ENCODE assay signal across 8 cellular contexts in the genomic region with DNA sequence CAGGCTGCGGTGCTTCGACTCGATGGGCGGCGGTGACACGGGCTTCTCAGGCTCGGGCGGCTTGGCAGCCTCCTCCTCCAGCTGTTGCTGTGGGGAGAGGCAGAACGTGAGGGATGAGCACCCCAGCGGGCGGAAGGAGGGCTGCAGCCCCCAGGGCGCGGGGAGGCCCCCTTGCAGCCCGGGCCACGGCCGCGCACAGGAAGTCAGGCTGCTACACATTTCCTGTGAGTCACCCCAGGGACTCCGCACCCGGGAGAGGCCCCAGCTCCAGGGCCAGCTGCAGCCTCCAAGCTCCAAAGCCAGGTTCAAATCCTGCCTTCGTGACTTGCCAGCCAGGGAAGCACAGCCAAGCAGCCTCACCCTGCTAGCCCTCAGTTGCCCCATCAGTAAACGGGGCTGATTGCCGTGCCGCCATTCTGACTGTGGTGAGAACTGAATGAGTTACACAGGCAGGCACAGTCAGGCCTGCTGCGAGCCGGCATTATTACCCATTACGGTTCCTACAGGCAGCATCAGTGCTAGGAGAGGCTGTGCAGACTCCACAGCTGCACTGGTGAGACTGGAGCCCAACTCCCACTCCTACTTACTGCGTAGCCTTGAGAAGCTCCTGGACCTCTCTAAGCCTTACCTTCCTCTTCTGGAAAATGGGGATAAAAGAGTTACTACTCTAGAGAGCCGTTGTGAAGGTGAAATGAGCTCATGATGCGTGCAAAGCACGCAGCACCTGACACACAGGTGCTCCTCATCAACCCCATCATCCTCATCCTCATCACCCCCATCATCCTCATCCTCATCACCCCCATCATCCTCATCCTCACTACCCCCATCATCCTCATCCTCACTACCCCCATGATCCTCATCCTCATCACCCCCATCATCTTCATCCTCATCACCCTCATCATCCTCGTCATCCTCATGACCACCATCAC.
DNase-seq lines count a peak whose midpoint lies in the region; ATAC-seq lines count a peak whose summit lies in the region.

No MANE protein-coding gene starts in this region.

- in situ Hi-C loops in SK-MEL-5 (cut with HindIII; ENCODE audit: low pct_unique_long_range_greater_than_20kb, low sequenced_read_pairs), result no loop called here

- ATAC-seq in GM18868 (IDR thresholded peaks at IDR 0.05; ENCODE audit: unreplicated experiment) (peak; percentile 98), HG02981 (IDR thresholded peaks at IDR 0.05; ENCODE audit: unreplicated experiment) (peak; percentile 96)
- peak; percentile 98 for ATAC-seq in stimulated activated naive CD8-positive, alpha-beta T cell treated with anti-CD3 and anti-CD28 coated beads, Interleukin-15, amount 100 ng/mL, for 72 hours

- no peaks in the 10 kb centered on the region for H3K27me3 Mint-ChIP-seq in stimulated activated naive CD8-positive, alpha-beta T cell treated with anti-CD3 and anti-CD28 coated beads, Interleukin-15, amount 100 ng/mL, for 72 hours

- DNase-seq in SK-MEL-5 (ENCODE audit: low read depth, low spot score), result peak; percentile 21
- peak; percentile 89 for DNase-seq in activated gamma-delta T cell treated with Interleukin-2 at 50 U/mL for 16 hours
- DNase-seq in stimulated activated naive CD8-positive, alpha-beta T cell treated with anti-CD3 and anti-CD28 coated beads, Interleukin-15, amount 100 ng/mL, for 72 hours, result peak; percentile 90 to 94
- DNase-seq in COR-L47 (lab: John Stamatoyannopoulos, UW), result no peak
- DNase-seq in SHP77 (lab: John Stamatoyannopoulos, UW), result no peak

- no peaks in the 10 kb centered on the region for H3K27me3 ChIP-seq in mononuclear cell (ENCODE audit: insufficient read depth, low read length)

- H3K9me3 Mint-ChIP-seq in stimulated activated naive CD8-positive, alpha-beta T cell treated with anti-CD3 and anti-CD28 coated beads, Interleukin-15, amount 100 ng/mL, for 72 hours, result peaks cover 13 to 31% of the 10 kb centered on the region in 2 donors

- no peaks in the 10 kb centered on the region for H3K9me3 ChIP-seq in mononuclear cell (ENCODE audit: low read depth, low read length)

- peaks cover 44% of the 10 kb centered on the region for H3K4me1 Mint-ChIP-seq in stimulated activated naive CD8-positive, alpha-beta T cell treated with anti-CD3 and anti-CD28 coated beads, Interleukin-15, amount 100 ng/mL, for 72 hours

- peak overlapping the region; percentile 52 to 90 for H3K27ac Mint-ChIP-seq in stimulated activated naive CD8-positive, alpha-beta T cell treated with anti-CD3 and anti-CD28 coated beads, Interleukin-15, amount 100 ng/mL, for 72 hours

- H3K4me3 Mint-ChIP-seq in stimulated activated naive CD8-positive, alpha-beta T cell treated with anti-CD3 and anti-CD28 coated beads, Interleukin-15, amount 100 ng/mL, for 72 hours, result peak overlapping the region; percentile 56 to 68

- H3K4me3 ChIP-seq in mononuclear cell (ENCODE audit: low read length), result peak overlapping the region; percentile 8

- H3K4me1 ChIP-seq in mononuclear cell (ENCODE audit: insufficient read depth, low read length), result peaks cover 32% of the 10 kb centered on the region

Comparison
In these comparisons a context has a peak if more than half of its experiments do, and no peak if none do; other contexts are left out.
1. DNase-seq: peak in SK-MEL-5 (single experiment), activated gamma-delta T cell treated with Interleukin-2 at 50 U/mL for 16 hours (single experiment) and stimulated activated naive CD8-positive, alpha-beta T cell treated with anti-CD3 and anti-CD28 coated beads, Interleukin-15, amount 100 ng/mL, for 72 hours (2 of 2); none in COR-L47 (single experiment) and SHP77 (0 of 2).
2. Peak in every context shown above with its lines, with median percentiles within 50 percentile points of each other: ATAC-seq.